8 cellular contexts compared by ENCODE assay signal in the genomic region with DNA sequence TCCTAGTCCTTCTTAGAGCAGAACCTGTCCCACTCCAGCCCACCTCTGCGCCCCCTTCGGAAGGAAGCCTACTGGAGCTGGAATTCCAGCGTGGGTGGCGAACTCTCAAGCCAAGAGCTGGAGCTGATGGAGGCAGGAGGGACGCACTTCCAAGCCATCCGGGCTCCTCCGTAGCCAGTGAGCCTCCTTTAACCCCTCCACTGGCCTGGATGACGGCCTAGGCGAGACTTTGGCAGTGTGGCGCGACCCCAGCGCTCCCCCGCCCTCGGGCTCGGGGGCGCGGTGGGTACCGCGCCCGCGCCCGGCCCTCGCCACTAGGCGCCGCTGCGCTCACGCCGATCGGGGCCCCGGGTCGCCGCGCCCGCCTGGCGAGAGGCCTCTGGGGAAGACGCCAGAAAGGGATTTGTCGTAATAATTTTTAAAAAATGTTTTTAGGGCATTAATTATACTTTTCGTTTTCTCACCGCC. TPM values are rescaled to one million over a fixed set of nuclear protein-coding genes. Genes with fewer than 3 reads are reported as not detected.
DNase-seq lines count a peak whose midpoint lies in the region; ATAC-seq and TF ChIP-seq lines count a peak whose summit lies in the region.

No MANE protein-coding gene starts in this region.

- ATAC-seq in GM23338 = peak; percentile 22
- ATAC-seq in HG03135 (IDR thresholded peaks at IDR 0.05; ENCODE audit: unreplicated experiment) = no peak

- H3K4me3 Mint-ChIP-seq in GM23338 = 0 out of 3 replicates have a peak overlapping the region, but pooled peaks have one; percentile 27
- no peak overlapping the region for H3K4me3 Mint-ChIP-seq in activated naive CD4-positive, alpha-beta T cell treated with anti-CD3 and anti-CD28 coated beads for 36 hours

- peaks cover 8% of the 10 kb centered on the region; the same call in 2 of the 3 replicates for H3K9me3 Mint-ChIP-seq in GM23338
- no peaks in the 10 kb centered on the region for H3K9me3 Mint-ChIP-seq in activated naive CD4-positive, alpha-beta T cell treated with anti-CD3 and anti-CD28 coated beads for 36 hours

- H3K27me3 Mint-ChIP-seq in GM23338 (ENCODE audit: insufficient read depth, low read depth, poor library complexity) = peaks cover 100% of the 10 kb centered on the region
- H3K27me3 Mint-ChIP-seq in activated naive CD4-positive, alpha-beta T cell treated with anti-CD3 and anti-CD28 coated beads for 36 hours (ENCODE audit: low read depth) = peaks cover 71% of the 10 kb centered on the region

- peak overlapping the region; percentile 96 for H3K4me3 ChIP-seq in AG10803 (ENCODE audit: low read length)
- peak overlapping the region; percentile 49 for H3K4me3 ChIP-seq in GM23338

- no peak overlapping the region for H2AFZ ChIP-seq in GM23338

- H3K4me1 Mint-ChIP-seq in GM23338 = peaks cover 24% of the 10 kb centered on the region
- H3K4me1 Mint-ChIP-seq in activated naive CD4-positive, alpha-beta T cell treated with anti-CD3 and anti-CD28 coated beads for 36 hours (ENCODE audit: low read depth) = peaks cover 22% of the 10 kb centered on the region

- H3K27me3 ChIP-seq in GM23338 (ENCODE audit: insufficient read depth) = peaks cover 100% of the 10 kb centered on the region
- peaks cover 59% of the 10 kb centered on the region for H3K27me3 ChIP-seq in layer of hippocampus (ENCODE audit: control insufficient read depth, insufficient read depth, low read length)

- no peak for DNase-seq in AG10803 (ENCODE audit: low read depth)
- DNase-seq in GM23338 (ENCODE audit: low spot score) = peak; percentile 62
- DNase-seq in astrocyte of the hippocampus (ENCODE audit: low read depth, low spot score) = peak; percentile 81
- DNase-seq in activated naive CD4-positive, alpha-beta T cell treated with anti-CD3 and anti-CD28 coated beads for 36 hours = no peak
- DNase-seq in NCI-H345 treated with DMSO at 0.1 percent for 48 hours (lab: John Stamatoyannopoulos, UW; ENCODE audit: unreplicated experiment) = no peak
- no peak for DNase-seq in stimulated activated CD4-positive, alpha-beta T cell treated with anti-CD3 and anti-CD28 coated beads, Interleukin-4, amount 100 ng/mL, for 24 hours

- no peak overlapping the region for H3K27ac Mint-ChIP-seq in GM23338
- no peak overlapping the region for H3K27ac Mint-ChIP-seq in activated naive CD4-positive, alpha-beta T cell treated with anti-CD3 and anti-CD28 coated beads for 36 hours

- peaks cover 25% of the 10 kb centered on the region for H3K4me1 ChIP-seq in GM23338 (ENCODE audit: insufficient read depth)

- intact Hi-C loops in activated naive CD4-positive, alpha-beta T cell treated with anti-CD3 and anti-CD28 coated beads for 36 hours (cut with micrococcal nuclease) = loop anchor here (1.0 to 5.0 kb wide), 5 partner anchors 41 to 704 kb away; no protein-coding TSS in a partner anchor

- H4K20me1 ChIP-seq in GM23338 (replicated peaks; ENCODE audit: insufficient read depth) = peaks cover 47% of the 10 kb centered on the region

- H3K9me2 ChIP-seq in GM23338 (ENCODE audit: insufficient read depth) = no peaks in the 10 kb centered on the region

- CTCF ChIA-PET in activated naive CD4-positive, alpha-beta T cell treated with anti-CD3 and anti-CD28 coated beads for 36 hours (lab: Charles Lee) = interaction anchor here (0.7 to 2.1 kb wide), 5 partner anchors 10 to 703 kb away, joined by 3 to 6 read pairs (median 4); no protein-coding TSS in a partner anchor

- H3F3A ChIP-seq in GM23338 (replicated peaks; ENCODE audit: low read depth) = no peaks in the 10 kb centered on the region

- H3K79me2 ChIP-seq in GM23338 (replicated peaks; ENCODE audit: insufficient read depth) = no peaks in the 10 kb centered on the region

- H3K27ac ChIP-seq in GM23338 (ENCODE audit: low read depth) (no peak overlapping the region), layer of hippocampus (ENCODE audit: low read depth, low read length) (peak overlapping the region; percentile 18)

- H3K4me2 ChIP-seq in GM23338 = peak overlapping the region; percentile 77

- H3K36me3 Mint-ChIP-seq in GM23338 (ENCODE audit: low read depth) = no peaks in the 10 kb centered on the region; the same call in 2 of the 3 replicates
- no peaks in the 10 kb centered on the region for H3K36me3 Mint-ChIP-seq in activated naive CD4-positive, alpha-beta T cell treated with anti-CD3 and anti-CD28 coated beads for 36 hours (ENCODE audit: low read depth)

- H3K36me3 ChIP-seq in GM23338 (ENCODE audit: insufficient read depth) = no peaks in the 10 kb centered on the region

- TF ChIP-seq CTCF in AG10803 (conservative IDR thresholded peaks at IDR 0.05; ENCODE audit: low read length) (peak; percentile 29), GM23338 (conservative IDR thresholded peaks at IDR 0.05; ENCODE audit: low read depth in 2 of 2) (peak; percentile 45 to 69)

TF ChIP-seq in GM23338, 12 proteins besides CTCF, POLR2A, EP300 and RAD21:
- TF ChIP-seq, protein P1, sequence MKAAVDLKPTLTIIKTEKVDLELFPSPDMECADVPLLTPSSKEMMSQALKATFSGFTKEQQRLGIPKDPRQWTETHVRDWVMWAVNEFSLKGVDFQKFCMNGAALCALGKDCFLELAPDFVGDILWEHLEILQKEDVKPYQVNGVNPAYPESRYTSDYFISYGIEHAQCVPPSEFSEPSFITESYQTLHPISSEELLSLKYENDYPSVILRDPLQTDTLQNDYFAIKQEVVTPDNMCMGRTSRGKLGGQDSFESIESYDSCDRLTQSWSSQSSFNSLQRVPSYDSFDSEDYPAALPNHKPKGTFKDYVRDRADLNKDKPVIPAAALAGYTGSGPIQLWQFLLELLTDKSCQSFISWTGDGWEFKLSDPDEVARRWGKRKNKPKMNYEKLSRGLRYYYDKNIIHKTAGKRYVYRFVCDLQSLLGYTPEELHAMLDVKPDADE (IDR thresholded peaks at IDR 0.05) = no peak
- peak; percentile 13 for TF ChIP-seq EZH2 (IDR thresholded peaks at IDR 0.05; ENCODE audit: low read depth, unreplicated experiment)

RNA-seq across cellular contexts. Expression of gene EMX2, which starts 5.1 kb away (rescaled TPM):
- not detected in 2 replicates for total RNA-seq in GM23338 (2014; rRNA removed; shearing (Covaris generic))
- not detected in 2 replicates for polyA plus RNA-seq in GM23338 (2016; fragmentation: Nextera tagmentation; extraction: Ambion mirVana)
- not detected for total RNA-seq in activated naive CD4-positive, alpha-beta T cell treated with anti-CD3 and anti-CD28 coated beads for 36 hours

Comparison
In these comparisons a context has a peak if more than half of its experiments do, and no peak if none do; other contexts are left out.
1. DNase-seq: peak in GM23338 (single experiment) and astrocyte of the hippocampus (single experiment); none in AG10803 (single experiment), activated naive CD4-positive, alpha-beta T cell treated with anti-CD3 and anti-CD28 coated beads for 36 hours (single experiment), NCI-H345 treated with DMSO at 0.1 percent for 48 hours (single experiment) and stimulated activated CD4-positive, alpha-beta T cell treated with anti-CD3 and anti-CD28 coated beads, Interleukin-4, amount 100 ng/mL, for 24 hours (single experiment).